ENCODE assay signal across 18 cellular contexts in genomic region chr13:63838366-63839110, GRCh38.
DNase-seq lines count a peak whose midpoint lies in the region; ATAC-seq and TF ChIP-seq lines count a peak whose summit lies in the region.
"Had no signal": no experiment of that assay in that cellular context is flagged by ENCODE, and none has a peak within 500 bp of the region (broad histone marks: within the 10 kb centered on the region; RNA-seq: fewer than 3 reads in every experiment).

No MANE protein-coding gene starts in this region.

- H3K36me3 Mint-ChIP-seq in endodermal cell (ENCODE audit: low read depth), result no peaks in the 10 kb centered on the region
- H3K36me3 Mint-ChIP-seq in activated naive CD4-positive, alpha-beta T cell treated with anti-CD3 and anti-CD28 coated beads, Interleukin-2, amount 50 U/mL, for 72 hours, result no peaks in the 10 kb centered on the region
- H3K36me3 Mint-ChIP-seq: CD4-positive, CD25-positive, alpha-beta regulatory T cell; CD8-positive, alpha-beta memory T cell had no signal

- DNase-seq in endodermal cell (peak; percentile 20), islet precursor cell (peak; percentile 21), osteoblast (ENCODE audit: insufficient read length, low spot score, missing footprints) (peak; percentile 19), upper lobe of right lung (peak; percentile 49), hepatocyte (ENCODE audit: low spot score) (no peak), NCI-H2171 treated with DMSO at 0.1 percent for 48 hours (lab: John Stamatoyannopoulos, UW) (no peak)
- DNase-seq in activated naive CD4-positive, alpha-beta T cell treated with anti-CD3 and anti-CD28 coated beads, Interleukin-2, amount 50 U/mL, for 72 hours (ENCODE audit: low spot score in 2 of 2), result no peak
- DNase-seq: ACHN; BE2C; C1 segment of cervical spinal cord; CD4-positive, CD25-positive, alpha-beta regulatory T cell; CD8-positive, alpha-beta memory T cell; COR-L47; DMS 273 treated with DMSO at 0.1 percent for 48 hours; HCEC 1CT; IMR-90 had no signal

- 93 to 95% methylated on average over 6 to 17 of the region's 18 CpGs for WGBS in endodermal cell (ENCODE audit: insufficient coverage in 1 of 2, insufficient read length in 1 of 2), 2 experiments
- WGBS in hepatocyte (ENCODE audit: low lambda C conversion rate, missing lambda C conversion rate), result 95% methylated on average over 13 of the region's 18 CpGs

- H3K27ac Mint-ChIP-seq in endodermal cell, result no peak overlapping the region
- no peak overlapping the region for H3K27ac Mint-ChIP-seq in activated naive CD4-positive, alpha-beta T cell treated with anti-CD3 and anti-CD28 coated beads, Interleukin-2, amount 50 U/mL, for 72 hours
- H3K27ac Mint-ChIP-seq: CD4-positive, CD25-positive, alpha-beta regulatory T cell; CD8-positive, alpha-beta memory T cell; GM23338 had no signal

- ATAC-seq in upper lobe of right lung, result no peak
- no peak for ATAC-seq in activated naive CD4-positive, alpha-beta T cell treated with anti-CD3 and anti-CD28 coated beads, Interleukin-2, amount 50 U/mL, for 72 hours
- ATAC-seq: GM23338 had no signal

- H2AFZ ChIP-seq in osteoblast (ENCODE audit: low read length), result no peak overlapping the region
- H2AFZ ChIP-seq in hepatocyte, result no peak overlapping the region
- H2AFZ ChIP-seq: GM23338 had no signal

- no peak overlapping the region for H3K4me3 Mint-ChIP-seq in endodermal cell
- H3K4me3 Mint-ChIP-seq: CD4-positive, CD25-positive, alpha-beta regulatory T cell; GM23338 had no signal

- H3K36me3 ChIP-seq in endodermal cell (ENCODE audit: control insufficient read depth, insufficient read depth, low read length) (no peaks in the 10 kb centered on the region), osteoblast (ENCODE audit: insufficient read depth, low read length) (no peaks in the 10 kb centered on the region), upper lobe of right lung (no peaks in the 10 kb centered on the region), hepatocyte (replicated peaks; ENCODE audit: insufficient read depth, low read depth) (no peaks in the 10 kb centered on the region)
- H3K36me3 ChIP-seq: BE2C had no signal

- H3K4me2 ChIP-seq in osteoblast (ENCODE audit: insufficient read depth, low read length), result no peak overlapping the region
- H3K4me2 ChIP-seq in hepatocyte, result no peak overlapping the region
- H3K4me2 ChIP-seq: GM23338 had no signal

- H3K4me3 ChIP-seq in endodermal cell (ENCODE audit: low read length) (no peak overlapping the region), osteoblast (ENCODE audit: insufficient read depth, low read length) (no peak overlapping the region), upper lobe of right lung (no peak overlapping the region), hepatocyte (no peak overlapping the region)
- H3K4me3 ChIP-seq: GM23338 had no signal

- no peaks in the 10 kb centered on the region for H4K20me1 ChIP-seq in osteoblast (ENCODE audit: insufficient read depth, low read length)
- H4K20me1 ChIP-seq in hepatocyte (ENCODE audit: insufficient read depth, poor library complexity, severe bottlenecking), result no peaks in the 10 kb centered on the region

- H3K4me1 ChIP-seq in endodermal cell (ENCODE audit: control insufficient read depth, insufficient read depth, low read length), result no peaks in the 10 kb centered on the region
- H3K4me1 ChIP-seq in osteoblast (ENCODE audit: insufficient read depth, low read length), result no peaks in the 10 kb centered on the region
- no peaks in the 10 kb centered on the region for H3K4me1 ChIP-seq in upper lobe of right lung
- no peaks in the 10 kb centered on the region for H3K4me1 ChIP-seq in hepatocyte (ENCODE audit: insufficient read depth)
- H3K4me1 ChIP-seq: BE2C had no signal

- no peaks in the 10 kb centered on the region for H3K79me2 ChIP-seq in osteoblast (ENCODE audit: insufficient read depth, low read length)
- no peaks in the 10 kb centered on the region for H3K79me2 ChIP-seq in hepatocyte

- H3K27ac ChIP-seq in endodermal cell (ENCODE audit: low read depth, low read length) (no peak overlapping the region), osteoblast (ENCODE audit: low read depth, low read length) (no peak overlapping the region), upper lobe of right lung (no peak overlapping the region), hepatocyte (no peak overlapping the region)
- H3K27ac ChIP-seq: HL-60 had no signal

- H3K9ac ChIP-seq in endodermal cell (ENCODE audit: extremely low read depth, low read length, poor library complexity, severe bottlenecking), result no peak overlapping the region

- H3K9me3 ChIP-seq in endodermal cell (ENCODE audit: control insufficient read depth, low read length) (no peaks in the 10 kb centered on the region), osteoblast (ENCODE audit: low read depth, low read length) (no peaks in the 10 kb centered on the region), upper lobe of right lung (no peaks in the 10 kb centered on the region), hepatocyte (ENCODE audit: low read depth) (no peaks in the 10 kb centered on the region)
- H3K9me3 ChIP-seq: BE2C had no signal

- intact Hi-C loops in upper lobe of right lung (cut with DNase I), result no loop called here

- H3K27me3 ChIP-seq in endodermal cell (ENCODE audit: control insufficient read depth, insufficient read depth, low read length, poor library complexity, severe bottlenecking), result no peaks in the 10 kb centered on the region
- H3K27me3 ChIP-seq in osteoblast (ENCODE audit: insufficient read depth, low read length), result no peaks in the 10 kb centered on the region
- no peaks in the 10 kb centered on the region for H3K27me3 ChIP-seq in upper lobe of right lung
- H3K27me3 ChIP-seq in hepatocyte, result no peaks in the 10 kb centered on the region
- H3K27me3 ChIP-seq: BE2C had no signal

- H3K4me1 Mint-ChIP-seq in endodermal cell, result no peaks in the 10 kb centered on the region
- H3K4me1 Mint-ChIP-seq: CD4-positive, CD25-positive, alpha-beta regulatory T cell; CD8-positive, alpha-beta memory T cell; GM23338 had no signal

- TF ChIP-seq CTCF in endodermal cell (conservative IDR thresholded peaks at IDR 0.05) (no peak), osteoblast (IDR thresholded peaks at IDR 0.05; ENCODE audit: extremely low read depth, low read depth, low read length) (no peak), upper lobe of right lung (IDR thresholded peaks at IDR 0.05) (no peak), hepatocyte (IDR thresholded peaks at IDR 0.05; ENCODE audit: poor library complexity) (no peak)

- no peaks in the 10 kb centered on the region for H3K9me2 ChIP-seq in hepatocyte (replicated peaks; ENCODE audit: insufficient read depth)

- peaks cover 15% of the 10 kb centered on the region for H3K9me3 Mint-ChIP-seq in endodermal cell
- H3K9me3 Mint-ChIP-seq in activated naive CD4-positive, alpha-beta T cell treated with anti-CD3 and anti-CD28 coated beads, Interleukin-2, amount 50 U/mL, for 72 hours, result no peaks in the 10 kb centered on the region

- no peaks in the 10 kb centered on the region for H3K27me3 Mint-ChIP-seq in endodermal cell (ENCODE audit: insufficient read depth)
- H3K27me3 Mint-ChIP-seq: CD4-positive, CD25-positive, alpha-beta regulatory T cell; CD8-positive, alpha-beta memory T cell had no signal

Comparison
In these comparisons a context has a peak if more than half of its experiments do, and no peak if none do; other contexts are left out.
1. DNase-seq: peak in endodermal cell (single experiment), islet precursor cell (single experiment), osteoblast (single experiment) and upper lobe of right lung (single experiment); none in hepatocyte (single experiment), activated naive CD4-positive, alpha-beta T cell treated with anti-CD3 and anti-CD28 coated beads, Interleukin-2, amount 50 U/mL, for 72 hours (0 of 2) and NCI-H2171 treated with DMSO at 0.1 percent for 48 hours (single experiment).